In genomic region chr1:239814306-239814881, GRCh38 we compare ENCODE assay signal across 8 cellular contexts.
DNase-seq lines count a peak whose midpoint lies in the region; ATAC-seq and TF ChIP-seq lines count a peak whose summit lies in the region.

No MANE protein-coding gene starts in this region.

- intact Hi-C loops in lower leg skin (cut with DNase I; ENCODE audit: low total_unique reads): no loop called here

- ATAC-seq in GM19467 (IDR thresholded peaks at IDR 0.05; ENCODE audit: unreplicated experiment): no peak

- no peak overlapping the region for H3K9ac ChIP-seq in HUES64 (ENCODE audit: low read depth, low read length)
- H3K9ac ChIP-seq in mesendoderm (ENCODE audit: low read length): no peak overlapping the region

- WGBS in HUES64: 38% methylated on average over 8 of the region's 8 CpGs
- WGBS in mesendoderm (ENCODE audit: extremely low coverage, insufficient coverage, low lambda C conversion rate): no CpG with 5 or more reads among the region's 8 CpGs
- WGBS in lower leg skin, 2 donors: 22 to 23% methylated on average over 8 of the region's 8 CpGs

- H3K27me3 ChIP-seq in HUES64 (ENCODE audit: insufficient read depth, low read length) (no peaks in the 10 kb centered on the region), mesendoderm (ENCODE audit: insufficient read depth, low read length, poor library complexity) (no peaks in the 10 kb centered on the region)

- H3K4me3 ChIP-seq in HUES64 (ENCODE audit: low read length): no peak overlapping the region
- no peak overlapping the region for H3K4me3 ChIP-seq in mesendoderm (ENCODE audit: low read length)
- H3K4me3 ChIP-seq in lower leg skin (ENCODE audit: low read depth, poor library complexity, severe bottlenecking): no peak overlapping the region

- H3K4me1 ChIP-seq in HUES64 (ENCODE audit: insufficient read depth, low read length) (peaks cover 50% of the 10 kb centered on the region), mesendoderm (ENCODE audit: control insufficient read depth, low read depth, low read length) (peaks cover 5% of the 10 kb centered on the region)

- no peak overlapping the region for H3K4ac ChIP-seq in mesendoderm (ENCODE audit: low read depth, low read length)

- H3K79me1 ChIP-seq in mesendoderm (ENCODE audit: low read length): no peaks in the 10 kb centered on the region

- H4K8ac ChIP-seq in mesendoderm (ENCODE audit: low read depth, low read length): no peak overlapping the region

- H2AK5ac ChIP-seq in mesendoderm (ENCODE audit: low read length): no peak overlapping the region

- H3K79me2 ChIP-seq in mesendoderm (ENCODE audit: control insufficient read depth, insufficient read depth, low read length): no peaks in the 10 kb centered on the region

- no peak overlapping the region for H3K4me2 ChIP-seq in mesendoderm (ENCODE audit: low read length)

- peak; percentile 22 for DNase-seq in Ammon's horn (ENCODE audit: low spot score)
- peak; percentile 91 for DNase-seq in astrocyte of the hippocampus (ENCODE audit: low read depth, low spot score)
- DNase-seq in mesendoderm: peak; percentile 82
- DNase-seq in globus pallidus (ENCODE audit: low spot score): no peak
- no peak for DNase-seq in lower leg skin (ENCODE audit: low spot score in 2 of 2)
- DNase-seq in HuH-7 (ENCODE audit: low spot score): no peak

- no peak overlapping the region for H4K5ac ChIP-seq in mesendoderm (ENCODE audit: low read length)

- no peak overlapping the region for H2BK15ac ChIP-seq in mesendoderm (replicated peaks; ENCODE audit: low read depth)

- no peak overlapping the region for H2BK5ac ChIP-seq in mesendoderm (ENCODE audit: low read length)

- H3K27ac ChIP-seq in HUES64 (ENCODE audit: low read depth, low read length): peak overlapping the region; percentile 58
- no peak overlapping the region for H3K27ac ChIP-seq in mesendoderm (ENCODE audit: low read depth, low read length)

- H3K9me3 ChIP-seq in HUES64 (ENCODE audit: insufficient read depth, low read depth, low read length): no peaks in the 10 kb centered on the region

- peak overlapping the region; percentile 23 for H2BK120ac ChIP-seq in mesendoderm (ENCODE audit: low read depth, low read length)

- H3K56ac ChIP-seq in mesendoderm (ENCODE audit: low read length): no peak overlapping the region

- H3K23ac ChIP-seq in mesendoderm (ENCODE audit: low read length): no peak overlapping the region

- H3K18ac ChIP-seq in mesendoderm (ENCODE audit: low read length): no peak overlapping the region

- no peak for TF ChIP-seq POLR2A in lower leg skin (IDR thresholded peaks at IDR 0.05)

- TF ChIP-seq CTCF in lower leg skin (IDR thresholded peaks at IDR 0.05): no peak

- H3K36me3 ChIP-seq in HUES64 (ENCODE audit: insufficient read depth, low read length): no peaks in the 10 kb centered on the region
- no peaks in the 10 kb centered on the region for H3K36me3 ChIP-seq in mesendoderm (ENCODE audit: control insufficient read depth, insufficient read depth, low read length)

Comparison
In these comparisons a context has a peak if more than half of its experiments do, and no peak if none do; other contexts are left out.
1. DNase-seq: peak in Ammon's horn (single experiment), astrocyte of the hippocampus (single experiment) and mesendoderm (single experiment); none in globus pallidus (single experiment), lower leg skin (0 of 2) and HuH-7 (single experiment).